In the genomic region with DNA sequence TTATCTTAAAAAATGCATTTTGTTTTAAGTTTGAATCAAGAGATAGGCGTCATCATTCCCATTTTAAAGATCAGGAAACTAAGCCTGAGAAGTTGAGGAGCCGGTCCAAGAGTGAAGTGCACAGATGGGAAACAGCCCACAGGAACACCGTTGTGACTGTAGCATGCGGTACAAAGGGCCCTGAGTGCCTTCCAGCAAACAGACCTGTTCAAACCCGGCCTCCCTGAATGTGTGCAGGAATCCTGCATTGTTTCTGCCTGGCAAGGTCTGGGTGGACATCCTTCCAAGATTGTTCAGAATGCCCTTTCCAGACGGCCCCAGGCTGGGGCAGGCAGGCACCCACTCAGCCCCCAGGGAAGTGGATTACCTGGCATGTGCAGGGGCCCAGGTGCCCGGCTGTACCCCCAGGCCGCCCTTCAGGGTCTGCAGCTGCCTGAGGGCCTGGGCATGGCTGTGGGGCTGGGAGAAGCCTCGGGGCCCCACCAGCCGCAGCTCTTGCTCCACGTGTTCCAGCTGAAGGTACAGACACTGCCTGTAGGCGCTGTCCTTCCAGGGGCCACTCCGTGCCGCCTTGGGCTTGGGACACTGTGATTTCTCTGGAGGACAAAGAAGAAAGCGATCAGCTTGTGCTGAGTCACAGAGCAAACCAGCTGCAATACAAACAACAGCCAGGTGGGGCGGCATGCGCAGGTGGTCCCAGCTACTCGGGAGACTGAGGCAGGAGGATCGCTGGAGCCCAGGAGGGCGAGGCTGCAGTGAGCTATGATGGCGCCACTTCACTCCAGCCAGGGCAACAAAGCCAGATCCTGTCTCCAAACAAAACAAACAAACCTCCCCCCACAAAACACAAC, we compare ENCODE assay signal across 11 cellular contexts. TPM values are rescaled to one million over a fixed set of nuclear protein-coding genes. Genes with fewer than 3 reads are reported as not detected.
DNase-seq lines count a peak whose midpoint lies in the region; ATAC-seq and TF ChIP-seq lines count a peak whose summit lies in the region.
"Had no signal": no experiment of that assay in that cellular context is flagged by ENCODE, and none has a peak within 500 bp of the region (broad histone marks: within the 10 kb centered on the region; RNA-seq: fewer than 3 reads in every experiment).

No MANE protein-coding gene starts in this region.

- DNase-seq in HEK293T (ENCODE audit: extremely low spot score) (peak; percentile 35), astrocyte of the spinal cord (ENCODE audit: low read depth, low spot score) (no peak), mesothelial cell of epicardium (ENCODE audit: low spot score in 2 of 2, unreplicated experiment in 2 of 2) (no peak), left colon (no peak), T-helper 17 cell (no peak)
- DNase-seq: activated naive CD8-positive, alpha-beta T cell treated with anti-CD3 and anti-CD28 coated beads, Interleukin-2, amount 10 ng/mL, durations not matched to agents 7 days and 5 days; KBM-7; NCI-H774 had no signal

- H3K4me3 Mint-ChIP-seq in mesothelial cell of epicardium (no peak overlapping the region), T-helper 17 cell (no peak overlapping the region)
- H3K4me3 Mint-ChIP-seq: activated naive CD8-positive, alpha-beta T cell treated with anti-CD3 and anti-CD28 coated beads, Interleukin-2, amount 10 ng/mL, durations not matched to agents 7 days and 5 days had no signal

- in situ Hi-C loops in astrocyte of the spinal cord (cut with HindIII; ENCODE audit: low sequenced_read_pairs), result no loop called here

- TF ChIP-seq CTCF in DOHH2 (IDR thresholded peaks at IDR 0.05; ENCODE audit: low read depth, low read length, poor library complexity, severe bottlenecking) (peak; percentile 45), astrocyte of the spinal cord (IDR thresholded peaks at IDR 0.05; ENCODE audit: low read depth, low read length) (peak; percentile 20), mesothelial cell of epicardium (IDR thresholded peaks at IDR 0.05; ENCODE audit: unreplicated experiment) (peak; percentile 8)

- H4K20me1 ChIP-seq in DOHH2 (ENCODE audit: control insufficient read depth, insufficient read depth, low read depth, low read length), result no peaks in the 10 kb centered on the region

- no peak overlapping the region for H3K4me2 ChIP-seq in DOHH2 (ENCODE audit: low read length)

- H3K27ac ChIP-seq in DOHH2 (ENCODE audit: low read depth, low read length), result no peak overlapping the region

- no peaks in the 10 kb centered on the region; the same call in 1 of the 2 replicates for H3K27me3 ChIP-seq in DOHH2 (ENCODE audit: control insufficient read depth, low read length)

- no peaks in the 10 kb centered on the region for H3K36me3 ChIP-seq in DOHH2 (ENCODE audit: control insufficient read depth, low read length)

- H3F3A ChIP-seq in DOHH2 (ENCODE audit: control insufficient read depth, insufficient read depth), result no peaks in the 10 kb centered on the region

- H3K27ac Mint-ChIP-seq in mesothelial cell of epicardium, result no peak overlapping the region
- no peak overlapping the region for H3K27ac Mint-ChIP-seq in T-helper 17 cell
- H3K27ac Mint-ChIP-seq: activated naive CD8-positive, alpha-beta T cell treated with anti-CD3 and anti-CD28 coated beads, Interleukin-2, amount 10 ng/mL, durations not matched to agents 7 days and 5 days had no signal

- H3K9me3 ChIP-seq in DOHH2 (ENCODE audit: control insufficient read depth, insufficient read depth, low read length) (no peaks in the 10 kb centered on the region), T-helper 17 cell (ENCODE audit: control insufficient read depth, low read length, poor library complexity, severe bottlenecking) (no peaks in the 10 kb centered on the region)

- H3K4me3 ChIP-seq in DOHH2 (ENCODE audit: low read length), result no peak overlapping the region
- no peak overlapping the region for H3K4me3 ChIP-seq in astrocyte of the spinal cord (ENCODE audit: low read depth, low read length)
- H3K4me3 ChIP-seq: lung had no signal

- H3K9me3 Mint-ChIP-seq in mesothelial cell of epicardium, result no peaks in the 10 kb centered on the region
- H3K9me3 Mint-ChIP-seq: activated naive CD8-positive, alpha-beta T cell treated with anti-CD3 and anti-CD28 coated beads, Interleukin-2, amount 10 ng/mL, durations not matched to agents 7 days and 5 days had no signal

- H3K36me3 Mint-ChIP-seq in mesothelial cell of epicardium (no peaks in the 10 kb centered on the region), T-helper 17 cell (ENCODE audit: low read depth) (no peaks in the 10 kb centered on the region)
- H3K36me3 Mint-ChIP-seq: activated naive CD8-positive, alpha-beta T cell treated with anti-CD3 and anti-CD28 coated beads, Interleukin-2, amount 10 ng/mL, durations not matched to agents 7 days and 5 days had no signal

- no peaks in the 10 kb centered on the region for H3K9me2 ChIP-seq in DOHH2 (replicated peaks; ENCODE audit: control insufficient read depth, low read length)

- CTCF ChIA-PET in HEK293T (lab: Yijun Ruan, JAX), result interaction anchor here (0.6 to 1.8 kb wide), 5 partner anchors 10 to 66 kb away, joined by 3 to 6 read pairs (median 3); no protein-coding TSS in a partner anchor

- peaks cover 11% of the 10 kb centered on the region for H3K4me1 Mint-ChIP-seq in mesothelial cell of epicardium
- H3K4me1 Mint-ChIP-seq in T-helper 17 cell, result peaks cover 4% of the 10 kb centered on the region
- H3K4me1 Mint-ChIP-seq: activated naive CD8-positive, alpha-beta T cell treated with anti-CD3 and anti-CD28 coated beads, Interleukin-2, amount 10 ng/mL, durations not matched to agents 7 days and 5 days had no signal

- H3K79me2 ChIP-seq in DOHH2 (ENCODE audit: control insufficient read depth, low read length), result no peaks in the 10 kb centered on the region

- intact Hi-C loops in left colon (cut with DNase I, micrococcal nuclease), result no loop called here

- no peaks in the 10 kb centered on the region for H3K27me3 Mint-ChIP-seq in mesothelial cell of epicardium (ENCODE audit: low read depth)
- peaks cover 20% of the 10 kb centered on the region for H3K27me3 Mint-ChIP-seq in T-helper 17 cell

- ATAC-seq in left colon (no peak), HG02970 (IDR thresholded peaks at IDR 0.05; ENCODE audit: low FRiP score, unreplicated experiment) (no peak), T-helper 17 cell (no peak)

- POLR2A ChIA-PET in HEK293T (lab: Yijun Ruan, JAX), result no interaction called here

- no peaks in the 10 kb centered on the region for H3K4me1 ChIP-seq in DOHH2 (ENCODE audit: control insufficient read depth, low read length)

TF ChIP-seq in HEK293T, 16 proteins besides CTCF, POLR2A, EP300 and RAD21:
- TF ChIP-seq CTBP1 (IDR thresholded peaks at IDR 0.05; ENCODE audit: borderline replicate concordance) (no peak), L3MBTL2 (conservative IDR thresholded peaks at IDR 0.05) (no peak), BHLHE40 (IDR thresholded peaks at IDR 0.05; ENCODE audit: borderline replicate concordance) (no peak), HDGF (IDR thresholded peaks at IDR 0.05; ENCODE audit: borderline replicate concordance) (no peak), TARDBP (IDR thresholded peaks at IDR 0.05) (no peak), SP1 (IDR thresholded peaks at IDR 0.05) (no peak), SUZ12 (IDR thresholded peaks at IDR 0.05) (no peak), LEF1 (IDR thresholded peaks at IDR 0.05; ENCODE audit: borderline replicate concordance) (no peak), NFRKB (IDR thresholded peaks at IDR 0.05) (no peak), FOXA1 (IDR thresholded peaks at IDR 0.05) (no peak), ARNT (IDR thresholded peaks at IDR 0.05) (no peak), ELF4 (IDR thresholded peaks at IDR 0.05) (no peak), FOXM1 (IDR thresholded peaks at IDR 0.05; ENCODE audit: borderline replicate concordance) (no peak), FOXK2 (IDR thresholded peaks at IDR 0.05) (no peak), ZNF384 (IDR thresholded peaks at IDR 0.05) (no peak)

RNA-seq across cellular contexts. Expression of a gene that starts 45.0 kb away (rescaled TPM):
- total RNA-seq in mesothelial cell of epicardium (31.6 to 37.6 TPM (median 34.8 TPM) in 3 replicates), left colon (10 to 100 TPM; 10.2 to 14.7 TPM), T-helper 17 cell (1 to 10 TPM; 1.7 to 2.2 TPM)
